Comparison of ENCODE assay signal across 8 cellular contexts in genomic region chr10:102113261-102113955, GRCh38. TPM values are rescaled to one million over a fixed set of nuclear protein-coding genes. Genes with fewer than 3 reads are reported as not detected.
DNase-seq lines count a peak whose midpoint lies in the region; ATAC-seq and TF ChIP-seq lines count a peak whose summit lies in the region.

No MANE protein-coding gene starts in this region.

- DNase-seq in SJSA1 (ENCODE audit: low read depth in 1 of 2, low spot score in 2 of 2) (no peak), esophagus squamous epithelium (lab: John Stamatoyannopoulos, UW) (no peak), retinal pigment epithelial cell (ENCODE audit: low read depth) (no peak), NCI-H1930 (lab: John Stamatoyannopoulos, UW) (no peak), mesenteric fat pad (ENCODE audit: low spot score) (no peak), KBM-7 (no peak)

- no peak for ATAC-seq in GM18907 (IDR thresholded peaks at IDR 0.05; ENCODE audit: unreplicated experiment)

- 16 to 37% methylated on average over 5 to 6 of the region's 7 CpGs for WGBS in esophagus squamous epithelium, 2 donors

- H3K9me3 ChIP-seq in SJSA1 (replicated peaks) (no peaks in the 10 kb centered on the region), esophagus squamous epithelium (no peaks in the 10 kb centered on the region)

- no peak for TF ChIP-seq POLR2A in esophagus squamous epithelium (IDR thresholded peaks at IDR 0.05)

- H3K4me1 ChIP-seq in SJSA1 (replicated peaks) (peaks cover 56% of the 10 kb centered on the region), esophagus squamous epithelium (peaks cover 56 to 83% (median 65%) of the 10 kb centered on the region in 3 donors)

- peak overlapping the region; percentile 64 for H3K4me3 ChIP-seq in GM08714 (ENCODE audit: low read length)
- H3K4me3 ChIP-seq in SJSA1 = peak overlapping the region; percentile 53
- H3K4me3 ChIP-seq in esophagus squamous epithelium = peak overlapping the region; percentile 58 to 90 (median 82)
- H3K4me3 ChIP-seq in retinal pigment epithelial cell (ENCODE audit: low read length) = peak overlapping the region; percentile 82

- in situ Hi-C loops in KBM-7 (cut with MboI; ENCODE audit: low pct_unique_long_range_greater_than_20kb, low sequenced_read_pairs) = no loop called here

- intact Hi-C loops in esophagus squamous epithelium (cut with DNase I) = no loop called here

- H3K36me3 ChIP-seq in SJSA1 (peaks cover 44% of the 10 kb centered on the region), esophagus squamous epithelium (peaks cover 26 to 36% (median 36%) of the 10 kb centered on the region in 3 donors)

- TF ChIP-seq CTCF in esophagus squamous epithelium (IDR thresholded peaks at IDR 0.05) = no peak
- TF ChIP-seq CTCF in retinal pigment epithelial cell (conservative IDR thresholded peaks at IDR 0.05; ENCODE audit: low read depth, low read length) = no peak

- H3K27me3 ChIP-seq in SJSA1 (replicated peaks) (no peaks in the 10 kb centered on the region), esophagus squamous epithelium (no peaks in the 10 kb centered on the region)

- H3K27ac ChIP-seq in SJSA1 (peak overlapping the region; percentile 57; the same call in 1 of the 2 replicates), esophagus squamous epithelium (peak overlapping the region; percentile 91 to 99 (median 95))

RNA-seq across cellular contexts. Expression of gene LDB1, which starts 6.8 kb away (rescaled TPM):
- 22.5 and 29.0 TPM in 2 replicates for total RNA-seq in SJSA1 (2014; rRNA removed; shearing (Covaris generic))
- 10 to 100 TPM; 26.2 to 54.0 (median 27.3) TPM for total RNA-seq in esophagus squamous epithelium
- 33.0 TPM for total RNA-seq in mesenteric fat pad

RNA-seq across cellular contexts. Expression of gene PPRC1, which starts 19.4 kb away (rescaled TPM):
- total RNA-seq in SJSA1 (2014; rRNA removed; shearing (Covaris generic)) = 17.8 and 18.2 TPM in 2 replicates
- total RNA-seq in esophagus squamous epithelium (10 to 100 TPM; 10.5 to 29.9 (median 27.2) TPM), mesenteric fat pad (49.7 TPM)

RNA-seq across cellular contexts. Expression of gene NOLC1, which starts 38.8 kb away (rescaled TPM):
- 60.1 and 60.2 TPM in 2 replicates for total RNA-seq in SJSA1 (2014; rRNA removed; shearing (Covaris generic))
- 10 to 100 TPM; 38.6 to 90.6 (median 83.4) TPM for total RNA-seq in esophagus squamous epithelium
- 50.2 TPM for total RNA-seq in mesenteric fat pad

RNA-seq across cellular contexts. Expression of gene HPS6, which starts 48.3 kb away (rescaled TPM):
- total RNA-seq in SJSA1 (2014; rRNA removed; shearing (Covaris generic)) = 44.0 and 58.6 TPM in 2 replicates
- 10 to 100 TPM; 22.7 to 29.4 (median 23.3) TPM for total RNA-seq in esophagus squamous epithelium
- total RNA-seq in mesenteric fat pad = 15.7 TPM

RNA-seq across cellular contexts. Expression of gene ARMH3, which starts 57.4 kb away (rescaled TPM):
- total RNA-seq in SJSA1 (2014; rRNA removed; shearing (Covaris generic)) = 2.7 and 8.2 TPM in 2 replicates
- 10 to 100 TPM; 13.3 to 17.2 (median 16.1) TPM for total RNA-seq in esophagus squamous epithelium
- total RNA-seq in mesenteric fat pad = 28.2 TPM
